In genomic region chr4:8221476-8221875, GRCh38 we compare ENCODE assay signal across 10 cellular contexts. TPM values are rescaled to one million over a fixed set of nuclear protein-coding genes. Genes with fewer than 3 reads are reported as not detected.
DNase-seq lines count a peak whose midpoint lies in the region; ATAC-seq and TF ChIP-seq lines count a peak whose summit lies in the region.
"Had no signal": no experiment of that assay in that cellular context is flagged by ENCODE, and none has a peak within 500 bp of the region (broad histone marks: within the 10 kb centered on the region; RNA-seq: fewer than 3 reads in every experiment).

No MANE protein-coding gene starts in this region.

- CTCF ChIA-PET in activated CD8-positive, alpha-beta T cell treated with anti-CD3 and anti-CD28 coated beads, Interleukin-2, amount 10 ng/mL, durations not matched to agents 7 days and 5 days (lab: Charles Lee): interaction anchor here (2.2 kb wide), 1 partner anchor 45 kb away, joined by 11 read pairs; no protein-coding TSS in a partner anchor
- CTCF ChIA-PET in Caco-2 (lab: Charles Lee): no interaction called here

- H3K27me3 ChIP-seq in BLaER1 treated with 17β-estradiol and CSF1 and Interleukin-3, amounts not matched to agents 10 nM and 100 nM: no peaks in the 10 kb centered on the region
- H3K27me3 ChIP-seq in lung (ENCODE audit: control insufficient read depth, insufficient read depth) (no peaks in the 10 kb centered on the region), Caco-2 (replicated peaks; ENCODE audit: control insufficient read depth, insufficient read depth, low read length) (no peaks in the 10 kb centered on the region)
- H3K27me3 ChIP-seq: SJSA1 had no signal

- no peak for TF ChIP-seq CTCF in lung (IDR thresholded peaks at IDR 0.05; ENCODE audit: control extremely low read depth, extremely low read depth)
- no peak for TF ChIP-seq CTCF in Caco-2 (IDR thresholded peaks at IDR 0.05; ENCODE audit: insufficient read depth in 1 of 2, low read depth in 1 of 2, low read length in 1 of 2, severe bottlenecking in 1 of 2, unreplicated experiment in 1 of 2)

- peaks cover 45 to 100% (median 86%) of the 10 kb centered on the region in 10 experiments for H3K4me1 ChIP-seq in BLaER1 treated with 17β-estradiol and CSF1 and Interleukin-3, amounts not matched to agents 10 nM and 100 nM
- H3K4me1 ChIP-seq in lung (ENCODE audit: control insufficient read depth in 2 of 2, insufficient read depth in 2 of 2, low read length in 2 of 2) (no peaks in the 10 kb centered on the region), Caco-2 (no peaks in the 10 kb centered on the region)

- intact Hi-C loops in Caco-2 (cut with micrococcal nuclease; ENCODE audit: unreplicated experiment): no loop called here

- DNase-seq in activated CD8-positive, alpha-beta T cell treated with anti-CD3 and anti-CD28 coated beads, Interleukin-2, amount 10 ng/mL, durations not matched to agents 7 days and 5 days: no peak
- DNase-seq in lung (ENCODE audit: low spot score) (no peak), Caco-2 (no peak), glomerular visceral epithelial cell (ENCODE audit: extremely low spot score) (no peak), germinal center (ENCODE audit: low spot score) (no peak)

- WGBS in lung, 2 donors: 22 to 42% methylated on average over 5 of the region's 5 CpGs

- H3K36me3 Mint-ChIP-seq in activated CD8-positive, alpha-beta T cell treated with anti-CD3 and anti-CD28 coated beads, Interleukin-2, amount 10 ng/mL, durations not matched to agents 7 days and 5 days (ENCODE audit: low read depth): peaks cover 9% of the 10 kb centered on the region
- peaks cover 9% of the 10 kb centered on the region for H3K36me3 Mint-ChIP-seq in Caco-2 (ENCODE audit: insufficient read depth, unreplicated experiment)

- no TSS peak for BruUV-seq in Caco-2 (replicated peaks; lab: Mats Ljungman, UMichigan)

- H3K4me1 Mint-ChIP-seq in activated CD8-positive, alpha-beta T cell treated with anti-CD3 and anti-CD28 coated beads, Interleukin-2, amount 10 ng/mL, durations not matched to agents 7 days and 5 days (ENCODE audit: low read depth): peaks cover 47% of the 10 kb centered on the region
- H3K4me1 Mint-ChIP-seq in Caco-2 (ENCODE audit: low read depth, unreplicated experiment): no peaks in the 10 kb centered on the region

- no peak overlapping the region for H3K4me3 Mint-ChIP-seq in activated CD8-positive, alpha-beta T cell treated with anti-CD3 and anti-CD28 coated beads, Interleukin-2, amount 10 ng/mL, durations not matched to agents 7 days and 5 days
- no peak overlapping the region for H3K4me3 Mint-ChIP-seq in Caco-2 (ENCODE audit: unreplicated experiment)
- H3K4me3 Mint-ChIP-seq: memory B cell had no signal

- POLR2A ChIA-PET in activated CD8-positive, alpha-beta T cell treated with anti-CD3 and anti-CD28 coated beads, Interleukin-2, amount 10 ng/mL, durations not matched to agents 7 days and 5 days (lab: Charles Lee): interaction anchor here (1.2 to 2.4 kb wide), 2 partner anchors 20 to 22 kb away, joined by 3 to 12 read pairs; partner anchors contain the start of gene SH3TC1
- POLR2A ChIA-PET in Caco-2 (lab: Charles Lee): no interaction called here

- peak overlapping the region; percentile 48 to 92 (median 83); a peak in 21 of 22 replicates for H3K27ac ChIP-seq in BLaER1 treated with 17β-estradiol and CSF1 and Interleukin-3, amounts not matched to agents 10 nM and 100 nM
- no peak overlapping the region for H3K27ac ChIP-seq in lung (ENCODE audit: low read depth in 1 of 2, low read length in 1 of 2)
- H3K27ac ChIP-seq: SJSA1 had no signal

- H4K20me1 ChIP-seq in BLaER1 treated with 17β-estradiol and CSF1 and Interleukin-3, amounts not matched to agents 10 nM and 100 nM: peaks cover 0 to 100% (median 0%) of the 10 kb centered on the region in 11 experiments; a peak in 8 of 22 replicates

- no peaks in the 10 kb centered on the region for H3K27me3 Mint-ChIP-seq in activated CD8-positive, alpha-beta T cell treated with anti-CD3 and anti-CD28 coated beads, Interleukin-2, amount 10 ng/mL, durations not matched to agents 7 days and 5 days (ENCODE audit: low read depth)
- no peaks in the 10 kb centered on the region for H3K27me3 Mint-ChIP-seq in Caco-2 (ENCODE audit: insufficient read depth, unreplicated experiment)
- H3K27me3 Mint-ChIP-seq: memory B cell had no signal

- H3K36me3 ChIP-seq in BLaER1 treated with 17β-estradiol and CSF1 and Interleukin-3, amounts not matched to agents 10 nM and 100 nM: peaks cover 58 to 93% (median 72%) of the 10 kb centered on the region in 11 experiments; a peak in 20 of 22 replicates
- H3K36me3 ChIP-seq in lung (ENCODE audit: control insufficient read depth in 2 of 2, insufficient read depth in 2 of 2, low read length in 2 of 2) (peaks cover 0 to 57% of the 10 kb centered on the region in 2 donors), Caco-2 (ENCODE audit: control insufficient read depth, insufficient read depth, low read length) (no peaks in the 10 kb centered on the region; the same call in 1 of the 2 replicates)

- peak overlapping the region; percentile 4 to 96 (median 75); a peak in 20 of 22 replicates for H3K4me2 ChIP-seq in BLaER1 treated with 17β-estradiol and CSF1 and Interleukin-3, amounts not matched to agents 10 nM and 100 nM

- H3K27ac Mint-ChIP-seq in activated CD8-positive, alpha-beta T cell treated with anti-CD3 and anti-CD28 coated beads, Interleukin-2, amount 10 ng/mL, durations not matched to agents 7 days and 5 days: peak overlapping the region; percentile 43
- H3K27ac Mint-ChIP-seq in Caco-2 (ENCODE audit: unreplicated experiment): no peak overlapping the region
- H3K27ac Mint-ChIP-seq: memory B cell had no signal

- no peak overlapping the region for H3K4me3 ChIP-seq in BLaER1 treated with 17β-estradiol and CSF1 and Interleukin-3, amounts not matched to agents 10 nM and 100 nM
- no peak overlapping the region for H3K4me3 ChIP-seq in lung
- H3K4me3 ChIP-seq in Caco-2 (ENCODE audit: low read depth, low read length): no peak overlapping the region
- H3K4me3 ChIP-seq: SJSA1 had no signal

- peak overlapping the region in 9 of 11 experiments; percentile 49 to 79 (median 70); a peak in 17 of 22 replicates for H3K9ac ChIP-seq in BLaER1 treated with 17β-estradiol and CSF1 and Interleukin-3, amounts not matched to agents 10 nM and 100 nM

- H3K9me3 ChIP-seq in BLaER1 treated with 17β-estradiol and CSF1 and Interleukin-3, amounts not matched to agents 10 nM and 100 nM (replicated peaks in 1 of 11): peaks cover 0 to 14% (median 0%) of the 10 kb centered on the region in 11 experiments; a peak in 2 of 22 replicates
- H3K9me3 ChIP-seq in lung (ENCODE audit: control insufficient read depth in 2 of 2, insufficient read depth in 1 of 2, low read length in 1 of 2) (peaks cover 0 to 2% of the 10 kb centered on the region in 2 donors), Caco-2 (no peaks in the 10 kb centered on the region)
- H3K9me3 ChIP-seq: SJSA1 had no signal

- H3K9me3 Mint-ChIP-seq in activated CD8-positive, alpha-beta T cell treated with anti-CD3 and anti-CD28 coated beads, Interleukin-2, amount 10 ng/mL, durations not matched to agents 7 days and 5 days (ENCODE audit: insufficient read depth): no peaks in the 10 kb centered on the region
- no peaks in the 10 kb centered on the region for H3K9me3 Mint-ChIP-seq in Caco-2 (ENCODE audit: unreplicated experiment)
- H3K9me3 Mint-ChIP-seq: memory B cell had no signal

- ATAC-seq in GM21723 (IDR thresholded peaks at IDR 0.05; ENCODE audit: unreplicated experiment): peak; percentile 54
- no peak for ATAC-seq in activated CD8-positive, alpha-beta T cell treated with anti-CD3 and anti-CD28 coated beads, Interleukin-2, amount 10 ng/mL, durations not matched to agents 7 days and 5 days
- ATAC-seq in lung (ENCODE audit: insufficient read depth, low FRiP score): peak; percentile 34
- ATAC-seq in GM18511 (IDR thresholded peaks at IDR 0.05; ENCODE audit: unreplicated experiment): no peak

RNA-seq across cellular contexts. Expression of gene SH3TC1, which starts 22.4 kb away (rescaled TPM):
- total RNA-seq in activated CD8-positive, alpha-beta T cell treated with anti-CD3 and anti-CD28 coated beads, Interleukin-2, amount 10 ng/mL, durations not matched to agents 7 days and 5 days: 1 to 10 TPM; 6.3 to 7.3 TPM
- 10 to 100 TPM; 41.7 to 67.3 TPM for total RNA-seq in lung
- polyA plus RNA-seq in lung: 10 to 100 TPM; 21.4 to 34.5 TPM
- 17.2 and 18.6 TPM in 2 replicates for total RNA-seq in Caco-2 (2022)

RNA-seq across cellular contexts. Expression of gene HTRA3, which starts 48.1 kb away (rescaled TPM):
- total RNA-seq in activated CD8-positive, alpha-beta T cell treated with anti-CD3 and anti-CD28 coated beads, Interleukin-2, amount 10 ng/mL, durations not matched to agents 7 days and 5 days: not detected
- total RNA-seq in lung (10 to 100 TPM; 16.9 to 18.6 TPM), Caco-2 (2022) (0.63 and 0.66 TPM in 2 replicates)
- polyA plus RNA-seq in lung: 10 to 100 TPM in 1 of 2 donors, 1 to 10 TPM in 1; 9.5 to 23.5 TPM

Comparison
In these comparisons a context has a peak if more than half of its experiments do, and no peak if none do; other contexts are left out.
1. H3K27ac ChIP-seq: peak in BLaER1 treated with 17β-estradiol and CSF1 and Interleukin-3, amounts not matched to agents 10 nM and 100 nM (11 of 11); none in lung (0 of 2).
2. ATAC-seq: peak in GM21723 (single experiment) and lung (single experiment); none in activated CD8-positive, alpha-beta T cell treated with anti-CD3 and anti-CD28 coated beads, Interleukin-2, amount 10 ng/mL, durations not matched to agents 7 days and 5 days (single experiment) and GM18511 (single experiment).
3. RNA of gene HTRA3, which starts 48.1 kb away (total RNA-seq): 16.9 to 18.6 TPM in lung; 0.63 to 0.66 TPM in Caco-2 and not detected in activated CD8-positive, alpha-beta T cell treated with anti-CD3 and anti-CD28 coated beads, Interleukin-2, amount 10 ng/mL, durations not matched to agents 7 days and 5 days; every median in the first group is over 10 times any median in the second.